Comparison of ENCODE assay signal across 37 cellular contexts in the genomic region with DNA sequence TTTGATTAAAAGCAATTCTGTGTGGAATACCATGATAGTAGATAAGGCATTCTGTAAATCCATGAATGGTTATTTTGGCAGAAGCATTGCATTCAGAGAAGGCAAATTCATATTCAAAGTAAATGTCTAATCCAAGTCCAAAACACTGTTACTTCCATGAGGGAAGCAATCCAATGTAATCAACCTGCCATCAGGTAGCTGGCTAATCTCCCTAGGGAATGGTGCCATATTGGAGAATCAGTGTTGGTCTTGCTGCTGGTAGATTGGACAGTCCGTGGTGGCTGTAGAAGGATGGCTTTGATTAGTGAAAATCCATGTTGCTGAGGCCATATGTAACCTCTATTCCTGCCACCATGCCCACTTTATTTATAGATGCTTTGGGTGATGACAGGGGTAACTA.
DNase-seq lines count a peak whose midpoint lies in the region; ATAC-seq, FAIRE-seq and TF ChIP-seq lines count a peak whose summit lies in the region.
"Had no signal": no experiment of that assay in that cellular context is flagged by ENCODE, and none has a peak within 500 bp of the region (broad histone marks: within the 10 kb centered on the region; RNA-seq: fewer than 3 reads in every experiment).

No MANE protein-coding gene starts in this region.

- ATAC-seq in K562 (no peak), left lobe of liver (peak; percentile 73)
- no peak for ATAC-seq in stimulated activated effector memory CD8-positive, alpha-beta T cell treated with anti-CD3 and anti-CD28 coated beads, Interleukin-12 subunit alpha, Interleukin-12 subunit beta, amount 100 ng/mL, for 72 hours
- ATAC-seq: A549; CD8-positive, alpha-beta T cell had no signal

- in situ Hi-C loops in K562 (cut with MboI), result no loop called here

- no TSS peak for BruUV-seq in K562 (replicated peaks; lab: Mats Ljungman, UMichigan)

- no peak overlapping the region for H3K4me3 Mint-ChIP-seq in stimulated activated effector memory CD8-positive, alpha-beta T cell treated with anti-CD3 and anti-CD28 coated beads, Interleukin-12 subunit alpha, Interleukin-12 subunit beta, amount 100 ng/mL, for 72 hours
- H3K4me3 Mint-ChIP-seq: B cell; CD14-positive monocyte; CD4-positive, alpha-beta memory T cell; CD4-positive, alpha-beta T cell; CD4-positive, CD25-positive, alpha-beta regulatory T cell; CD8-positive, alpha-beta memory T cell; CD8-positive, alpha-beta T cell had no signal

- no peaks in the 10 kb centered on the region for H3K9me3 Mint-ChIP-seq in stimulated activated effector memory CD8-positive, alpha-beta T cell treated with anti-CD3 and anti-CD28 coated beads, Interleukin-12 subunit alpha, Interleukin-12 subunit beta, amount 100 ng/mL, for 72 hours
- H3K9me3 Mint-ChIP-seq: CD4-positive, alpha-beta memory T cell; CD4-positive, alpha-beta T cell; CD8-positive, alpha-beta memory T cell; CD8-positive, alpha-beta T cell had no signal

- H3K9me1 ChIP-seq in K562 (ENCODE audit: control insufficient read depth, insufficient read depth, low read length), result no peaks in the 10 kb centered on the region

- no peak overlapping the region for H3K27ac Mint-ChIP-seq in stimulated activated effector memory CD8-positive, alpha-beta T cell treated with anti-CD3 and anti-CD28 coated beads, Interleukin-12 subunit alpha, Interleukin-12 subunit beta, amount 100 ng/mL, for 72 hours
- H3K27ac Mint-ChIP-seq: B cell; CD14-positive monocyte; CD4-positive, alpha-beta T cell; CD4-positive, CD25-positive, alpha-beta regulatory T cell; CD8-positive, alpha-beta memory T cell; CD8-positive, alpha-beta T cell had no signal

- no peak overlapping the region for H3K27ac ChIP-seq in K562 (ENCODE audit: extremely low read depth, low read depth, low read length)
- H3K27ac ChIP-seq: 22Rv1; A549; BLaER1; BLaER1 treated with 17β-estradiol and CSF1 and Interleukin-3, amounts not matched to agents 10 nM and 100 nM; C4-2B had no signal

- H3K9ac ChIP-seq in K562 (ENCODE audit: insufficient read depth in 1 of 2, low read depth in 2 of 2, low read length in 2 of 2), result no peak overlapping the region
- H3K9ac ChIP-seq: BLaER1; BLaER1 treated with 17β-estradiol and CSF1 and Interleukin-3, amounts not matched to agents 10 nM and 100 nM had no signal

- no peak for TF ChIP-seq EP300 in K562 (IDR thresholded peaks at IDR 0.05; ENCODE audit: low read length)

- H3K27me3 ChIP-seq in K562 (ENCODE audit: control insufficient read depth in 2 of 2, insufficient read depth in 2 of 2, low read length in 2 of 2), result no peaks in the 10 kb centered on the region
- H3K27me3 ChIP-seq: BE2C; BLaER1; BLaER1 treated with 17β-estradiol and CSF1 and Interleukin-3, amounts not matched to agents 10 nM and 100 nM had no signal

- TF ChIP-seq RAD21 in K562 (CRISPR knock-in tag; conservative IDR thresholded peaks at IDR 0.05 in 1 of 2, IDR thresholded peaks at IDR 0.05 in 1 of 2), result no peak

- WGBS in K562 (ENCODE audit: insufficient coverage, low coverage, missing lambda C conversion rate), result 0% methylated on average over 1 of the region's 1 CpG

- H3K9me3 ChIP-seq in K562 (replicated peaks; ENCODE audit: control insufficient read depth, insufficient read depth, low read depth, low read length), result no peaks in the 10 kb centered on the region
- H3K9me3 ChIP-seq: A549; BLaER1; BLaER1 treated with 17β-estradiol and CSF1 and Interleukin-3, amounts not matched to agents 10 nM and 100 nM; Caco-2 had no signal

- no peaks in the 10 kb centered on the region for H3K36me3 Mint-ChIP-seq in stimulated activated effector memory CD8-positive, alpha-beta T cell treated with anti-CD3 and anti-CD28 coated beads, Interleukin-12 subunit alpha, Interleukin-12 subunit beta, amount 100 ng/mL, for 72 hours
- H3K36me3 Mint-ChIP-seq: CD14-positive monocyte; CD4-positive, alpha-beta memory T cell; CD4-positive, CD25-positive, alpha-beta regulatory T cell; CD8-positive, alpha-beta memory T cell; CD8-positive, alpha-beta T cell had no signal

- POLR2A ChIA-PET in K562 (lab: Yijun Ruan, JAX), result no interaction called here

- CTCF ChIA-PET in K562 (lab: Yijun Ruan, JAX; ENCODE audit: low intra/inter-chr PET ratio), result no interaction called here

- TF ChIP-seq CTCF in LNCaP clone FGC (IDR thresholded peaks at IDR 0.05; ENCODE audit: control insufficient read depth, extremely low read depth, insufficient read depth) (no peak), K562 (IDR thresholded peaks at IDR 0.05 in 2 of 3, conservative IDR thresholded peaks at IDR 0.05 in 1 of 3; ENCODE audit: insufficient read depth in 2 of 3, low read depth in 1 of 3, low read length in 3 of 3) (no peak)

- no peaks in the 10 kb centered on the region for H3K4me1 ChIP-seq in K562 (replicated peaks in 1 of 2; ENCODE audit: control insufficient read depth in 2 of 2, insufficient read depth in 2 of 2, low read length in 2 of 2)
- H3K4me1 ChIP-seq: A549; BE2C; BLaER1; BLaER1 treated with 17β-estradiol and CSF1 and Interleukin-3, amounts not matched to agents 10 nM and 100 nM; Caco-2 had no signal

- DNase-seq in NCI-H82 (lab: John Stamatoyannopoulos, UW) (peak; percentile 19), NCI-H82 treated with DMSO at 0.1 percent for 48 hours (lab: John Stamatoyannopoulos, UW; ENCODE audit: unreplicated experiment) (no peak), LNCaP clone FGC (ENCODE audit: low read depth) (peak; percentile 55), K562 (ENCODE audit: extremely low read depth in 1 of 4, low spot score in 3 of 4) (no peak), left lobe of liver (ENCODE audit: low spot score) (no peak), NCI-H146 (lab: John Stamatoyannopoulos, UW) (no peak), anterior cingulate cortex (lab: John Stamatoyannopoulos, UW) (no peak)
- no peak for DNase-seq in stimulated activated effector memory CD8-positive, alpha-beta T cell treated with anti-CD3 and anti-CD28 coated beads, Interleukin-12 subunit alpha, Interleukin-12 subunit beta, amount 100 ng/mL, for 72 hours (ENCODE audit: low spot score in 2 of 2)
- DNase-seq: 8988T; ACHN; AML-193; BE2C; C1 segment of cervical spinal cord; Caco-2; Calu3; CD4-positive, alpha-beta memory T cell; CD4-positive, alpha-beta T cell; CD4-positive, CD25-positive, alpha-beta regulatory T cell; CD8-positive, alpha-beta memory T cell; CD8-positive, alpha-beta T cell; COR-L47; DMS 273 treated with DMSO at 0.1 percent for 48 hours; DMS153; DMS53; DMS79; DMS79 treated with DMSO at 0.1 percent for 48 hours; DND-41; EL had no signal

- intact Hi-C loops in K562 (cut with micrococcal nuclease), result no loop called here

- no peaks in the 10 kb centered on the region for H3K79me2 ChIP-seq in K562 (ENCODE audit: control insufficient read depth, insufficient read depth, low read length)

- H2AFZ ChIP-seq in K562 (ENCODE audit: low read depth, low read length), result no peak overlapping the region

- H3K4me2 ChIP-seq in K562 (ENCODE audit: insufficient read depth, low read length), result no peak overlapping the region
- H3K4me2 ChIP-seq: A549; BLaER1; BLaER1 treated with 17β-estradiol and CSF1 and Interleukin-3, amounts not matched to agents 10 nM and 100 nM had no signal

- TF ChIP-seq POLR2A in K562 (conservative IDR thresholded peaks at IDR 0.05), result no peak

- H3K4me3 ChIP-seq in LNCaP clone FGC (ENCODE audit: low read depth, low read length) (no peak overlapping the region), K562 (no peak overlapping the region)
- H3K4me3 ChIP-seq: A549; BLaER1; BLaER1 treated with 17β-estradiol and CSF1 and Interleukin-3, amounts not matched to agents 10 nM and 100 nM had no signal

- H3K36me3 ChIP-seq in K562 (ENCODE audit: control insufficient read depth, insufficient read depth, low read length), result no peaks in the 10 kb centered on the region
- H3K36me3 ChIP-seq: BE2C; BLaER1; BLaER1 treated with 17β-estradiol and CSF1 and Interleukin-3, amounts not matched to agents 10 nM and 100 nM had no signal

- no peaks in the 10 kb centered on the region for H4K20me1 ChIP-seq in K562 (replicated peaks; ENCODE audit: control insufficient read depth, insufficient read depth, low read length)
- H4K20me1 ChIP-seq: BLaER1; BLaER1 treated with 17β-estradiol and CSF1 and Interleukin-3, amounts not matched to agents 10 nM and 100 nM had no signal

- no peaks in the 10 kb centered on the region for H3K4me1 Mint-ChIP-seq in stimulated activated effector memory CD8-positive, alpha-beta T cell treated with anti-CD3 and anti-CD28 coated beads, Interleukin-12 subunit alpha, Interleukin-12 subunit beta, amount 100 ng/mL, for 72 hours
- H3K4me1 Mint-ChIP-seq: B cell; CD14-positive monocyte; CD4-positive, alpha-beta memory T cell; CD4-positive, CD25-positive, alpha-beta regulatory T cell; CD8-positive, alpha-beta memory T cell had no signal

- FAIRE-seq in K562 (lab: Jason Lieb, UNC), result peak; percentile 59
- FAIRE-seq: A204.1, A549, D721Med had no signal

TF ChIP-seq in K562, 482 proteins besides CTCF, POLR2A, EP300 and RAD21 (continues in another document):
- TF ChIP-seq CTBP1 (IDR thresholded peaks at IDR 0.05; ENCODE audit: borderline replicate concordance) (no peak), ZNF586 (CRISPR knock-in tag; conservative IDR thresholded peaks at IDR 0.05) (no peak), ZNF75A (CRISPR knock-in tag; IDR thresholded peaks at IDR 0.05) (no peak), HNRNPK (IDR thresholded peaks at IDR 0.05; ENCODE audit: low read depth, low read length, poor library complexity, severe bottlenecking) (no peak), KDM5B (IDR thresholded peaks at IDR 0.05; ENCODE audit: insufficient replicate concordance, low read depth, low read length) (no peak), HMGN3 (IDR thresholded peaks at IDR 0.05; ENCODE audit: borderline replicate concordance, extremely low read depth, insufficient read length, low read depth, low read length) (no peak), ZNF445 (CRISPR knock-in tag; IDR thresholded peaks at IDR 0.05; ENCODE audit: low read depth) (no peak), TSC22D4 (tag; IDR thresholded peaks at IDR 0.05) (no peak), CBX2 (IDR thresholded peaks at IDR 0.05; ENCODE audit: insufficient read depth, low read length, poor library complexity, severe bottlenecking) (no peak), ZNF282 (CRISPR knock-in tag; IDR thresholded peaks at IDR 0.05) (no peak), ETV6 (IDR thresholded peaks at IDR 0.05; ENCODE audit: borderline replicate concordance in 1 of 2, low read depth in 2 of 2, low read length in 1 of 2) (no peak), ETV6 (CRISPR knock-in tag; IDR thresholded peaks at IDR 0.05; ENCODE audit: borderline replicate concordance) (no peak), TCF7L2 (IDR thresholded peaks at IDR 0.05; ENCODE audit: low read depth, low read length) (no peak), TEAD4 (IDR thresholded peaks at IDR 0.05; ENCODE audit: low read length) (no peak), TEAD4 (CRISPR knock-in tag; IDR thresholded peaks at IDR 0.05; ENCODE audit: borderline replicate concordance) (no peak)

Comparison
In these comparisons a context has a peak if more than half of its experiments do, and no peak if none do; other contexts are left out.
1. DNase-seq: peak in NCI-H82 (single experiment) and LNCaP clone FGC (single experiment); none in NCI-H82 treated with DMSO at 0.1 percent for 48 hours (single experiment), K562 (0 of 4), left lobe of liver (single experiment), NCI-H146 (single experiment), anterior cingulate cortex (0 of 58) and stimulated activated effector memory CD8-positive, alpha-beta T cell treated with anti-CD3 and anti-CD28 coated beads, Interleukin-12 subunit alpha, Interleukin-12 subunit beta, amount 100 ng/mL, for 72 hours (0 of 2).